ENCODE assay signal across 20 cellular contexts in the genomic region with DNA sequence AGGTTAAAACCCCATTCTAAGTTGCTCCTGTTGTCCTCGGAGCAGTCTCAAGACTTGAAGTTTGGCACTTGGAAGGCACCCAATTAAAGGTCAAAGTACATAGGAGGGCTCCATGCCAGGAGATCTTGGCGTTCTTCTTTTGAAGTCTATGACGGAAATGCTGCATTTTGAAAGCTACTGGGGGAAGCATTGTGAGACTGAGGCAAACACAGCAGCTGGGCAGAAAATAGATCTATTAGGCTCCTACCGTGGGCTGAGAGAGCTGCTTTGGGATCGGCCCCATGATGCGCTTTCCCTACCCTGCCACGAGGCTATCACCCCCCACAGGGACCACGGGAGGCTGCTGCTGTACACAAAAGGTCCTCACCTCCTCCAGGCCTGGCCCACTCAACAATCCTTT. TPM values are rescaled to one million over a fixed set of nuclear protein-coding genes. Genes with fewer than 3 reads are reported as not detected.
DNase-seq lines count a peak whose midpoint lies in the region; ATAC-seq and TF ChIP-seq lines count a peak whose summit lies in the region.
"Had no signal": no experiment of that assay in that cellular context is flagged by ENCODE, and none has a peak within 500 bp of the region (broad histone marks: within the 10 kb centered on the region; RNA-seq: fewer than 3 reads in every experiment).

No MANE protein-coding gene starts in this region.

- H3K79me2 ChIP-seq in mesendoderm (ENCODE audit: control insufficient read depth, insufficient read depth, low read length), result peaks cover 5% of the 10 kb centered on the region

- DNase-seq in LNCaP clone FGC (ENCODE audit: low read depth) (peak; percentile 69), sciatic nerve (ENCODE audit: low spot score) (no peak), head of caudate nucleus (no peak), mesendoderm (no peak), NCI-H128 (lab: John Stamatoyannopoulos, UW; ENCODE audit: unreplicated experiment) (no peak)
- DNase-seq in activated CD4-positive, CD25-positive, alpha-beta regulatory T cell treated with anti-CD3 and anti-CD28 coated beads, Interleukin-2, amount 50 U/mL, for 72 hours, result no peak
- DNase-seq: activated CD8-positive, alpha-beta memory T cell treated with anti-CD3 and anti-CD28 coated beads, Interleukin-2, amount 10 ng/mL, durations not matched to agents 7 days and 5 days; activated naive CD4-positive, alpha-beta T cell treated with Interleukin-2 at 50 U/mL for 16 hours; DMS79; NCI-H187 treated with DMSO at 0.1 percent for 48 hours; NCI-H774; stimulated activated naive CD4-positive, alpha-beta T cell treated with Interleukin-2 at 50 U/mL for 16 hours; T-cell had no signal

- WGBS in mesendoderm (ENCODE audit: extremely low coverage, insufficient coverage, low lambda C conversion rate), result no CpG with 5 or more reads among the region's 8 CpGs

- no peak overlapping the region for H4K8ac ChIP-seq in mesendoderm (ENCODE audit: low read depth, low read length)

- H3K4me3 Mint-ChIP-seq in brain, result no peak overlapping the region
- H3K4me3 Mint-ChIP-seq: activated CD8-positive, alpha-beta memory T cell treated with anti-CD3 and anti-CD28 coated beads, Interleukin-2, amount 10 ng/mL, durations not matched to agents 7 days and 5 days; T-cell had no signal

- no peak overlapping the region for H3K4ac ChIP-seq in mesendoderm (ENCODE audit: low read depth, low read length)

- H3K23ac ChIP-seq in mesendoderm (ENCODE audit: low read length), result no peak overlapping the region

- no peak overlapping the region for H2BK5ac ChIP-seq in mesendoderm (ENCODE audit: low read length)

- peaks cover 0 to 15% (median 8%) of the 10 kb centered on the region in 5 experiments for H3K9me3 Mint-ChIP-seq in brain

- no peak overlapping the region for H4K5ac ChIP-seq in mesendoderm (ENCODE audit: low read length)

- ATAC-seq in sciatic nerve, result peak; percentile 67
- ATAC-seq: activated CD8-positive, alpha-beta memory T cell treated with anti-CD3 and anti-CD28 coated beads, Interleukin-2, amount 10 ng/mL, durations not matched to agents 7 days and 5 days; T-cell had no signal

- H3K36me3 ChIP-seq in mesendoderm (ENCODE audit: control insufficient read depth, insufficient read depth, low read length), result no peaks in the 10 kb centered on the region
- H3K36me3 ChIP-seq: cardiac muscle cell had no signal

- H2BK15ac ChIP-seq in mesendoderm (replicated peaks; ENCODE audit: low read depth), result no peak overlapping the region

- no peak overlapping the region for H2BK120ac ChIP-seq in mesendoderm (ENCODE audit: low read depth, low read length)

- H3K18ac ChIP-seq in mesendoderm (ENCODE audit: low read length), result no peak overlapping the region

- H2AK5ac ChIP-seq in mesendoderm (ENCODE audit: low read length), result no peak overlapping the region

- H3K27me3 Mint-ChIP-seq in brain, result no peaks in the 10 kb centered on the region

- H3K4me1 Mint-ChIP-seq in brain, result peaks cover 28% of the 10 kb centered on the region

- TF ChIP-seq CTCF in LNCaP clone FGC (IDR thresholded peaks at IDR 0.05; ENCODE audit: control insufficient read depth, extremely low read depth, insufficient read depth) (no peak), brain (conservative IDR thresholded peaks at IDR 0.05) (no peak)

- H3K4me2 ChIP-seq in mesendoderm (ENCODE audit: low read length), result no peak overlapping the region
- H3K4me2 ChIP-seq: BLaER1, hepatocyte, smooth muscle cell had no signal

- H3K56ac ChIP-seq in mesendoderm (ENCODE audit: low read length), result no peak overlapping the region

- H3K27ac ChIP-seq in layer of hippocampus (ENCODE audit: low read depth, low read length), result peak overlapping the region; percentile 49
- no peak overlapping the region for H3K27ac ChIP-seq in mesendoderm (ENCODE audit: low read depth, low read length)
- H3K27ac ChIP-seq: BLaER1, cardiac muscle cell, epithelial cell of prostate, hepatocyte had no signal

- H3K27me3 ChIP-seq in layer of hippocampus (ENCODE audit: control insufficient read depth, insufficient read depth, low read length) (no peaks in the 10 kb centered on the region), mesendoderm (ENCODE audit: insufficient read depth, low read length, poor library complexity) (no peaks in the 10 kb centered on the region)
- H3K27me3 ChIP-seq: BLaER1, cardiac muscle cell, hepatocyte had no signal

- no peak overlapping the region for H3K9ac ChIP-seq in mesendoderm (ENCODE audit: low read length)
- H3K9ac ChIP-seq: BLaER1 had no signal

- peaks cover 82% of the 10 kb centered on the region for H3K36me3 Mint-ChIP-seq in brain
- H3K36me3 Mint-ChIP-seq: activated CD8-positive, alpha-beta memory T cell treated with anti-CD3 and anti-CD28 coated beads, Interleukin-2, amount 10 ng/mL, durations not matched to agents 7 days and 5 days; T-cell had no signal

- H3K27ac Mint-ChIP-seq in brain, result peak overlapping the region in 3 of 5 experiments; percentile 25 to 32 (median 25)
- H3K27ac Mint-ChIP-seq: activated CD8-positive, alpha-beta memory T cell treated with anti-CD3 and anti-CD28 coated beads, Interleukin-2, amount 10 ng/mL, durations not matched to agents 7 days and 5 days; T-cell had no signal

- H3K4me3 ChIP-seq in LNCaP clone FGC (ENCODE audit: low read depth, low read length) (no peak overlapping the region), mesendoderm (ENCODE audit: low read length) (no peak overlapping the region)
- H3K4me3 ChIP-seq: BLaER1, cardiac muscle cell, hepatocyte, smooth muscle cell had no signal

- peaks cover 15% of the 10 kb centered on the region for H3K79me1 ChIP-seq in mesendoderm (ENCODE audit: low read length)

- H3K4me1 ChIP-seq in mesendoderm (ENCODE audit: control insufficient read depth, low read depth, low read length), result peaks cover 2% of the 10 kb centered on the region

- intact Hi-C loops in sciatic nerve (cut with DNase I) (no loop called here), head of caudate nucleus (cut with DNase I) (no loop called here)

RNA-seq across cellular contexts. Expression of gene KIAA1549, which starts 20.0 kb away (rescaled TPM):
- 31.8 TPM for polyA plus RNA-seq in brain (ENCODE audit: insufficient read depth, low read depth, low replicate concordance)
- total RNA-seq in sciatic nerve, result 5.2 TPM
- polyA plus RNA-seq in mesendoderm (2013, experiment 1 of 2), result 6.7 TPM
- 6.5 TPM for polyA plus RNA-seq in mesendoderm (2013, experiment 2 of 2)
